Comparison of ENCODE assay signal across 20 cellular contexts in the genomic region with DNA sequence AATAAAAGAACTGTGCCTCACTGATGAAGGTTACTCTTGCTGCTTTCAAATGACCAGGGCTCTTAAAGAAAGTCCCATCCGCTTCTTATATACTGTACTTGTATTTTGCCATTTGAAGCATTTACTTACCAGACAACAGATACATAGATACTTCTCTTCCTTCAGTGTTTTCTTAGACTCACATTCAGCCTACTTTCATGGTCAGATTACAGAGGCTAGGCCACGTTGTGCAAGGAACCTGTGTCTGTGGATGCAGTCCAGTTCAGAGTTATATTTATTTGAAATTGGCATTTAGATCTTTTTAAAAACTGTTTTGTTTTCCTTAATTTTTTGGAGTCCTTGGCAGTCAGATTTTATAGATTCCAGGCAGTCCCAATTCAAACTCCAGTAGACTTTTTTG. TPM values are rescaled to one million over a fixed set of nuclear protein-coding genes. Genes with fewer than 3 reads are reported as not detected.
"Had no signal": no experiment of that assay in that cellular context is flagged by ENCODE, and none has a peak within 500 bp of the region (broad histone marks: within the 10 kb centered on the region; RNA-seq: fewer than 3 reads in every experiment).

No MANE protein-coding gene starts in this region.

- H3K27me3 ChIP-seq: heart right ventricle, SJSA1 had no signal

- H3K9me3 ChIP-seq: heart right ventricle, SJSA1 had no signal

- DNase-seq: activated CD4-positive, alpha-beta T cell treated with anti-CD3 and anti-CD28 coated beads, Interleukin-2, amount 50 U/mL, for 1 hour; activated CD4-positive, CD25-positive, alpha-beta regulatory T cell; activated gamma-delta T cell treated with Interleukin-2 at 50 U/mL for 16 hours; activated T-cell treated with anti-CD3 and anti-CD28 coated beads, Interleukin-2, amount 50 U/mL, for 1 hour; central memory CD4-positive, alpha-beta T cell; heart right ventricle; left colon; midbrain; stimulated activated CD4-positive, alpha-beta T cell treated with anti-CD3 and anti-CD28 coated beads, Interleukin-2, amount 100 ng/mL, for 48 hours; stimulated activated naive CD4-positive, alpha-beta T cell; substantia nigra; trophoblast cell had no signal

- H3K4me3 ChIP-seq: heart right ventricle, lung, SJSA1 had no signal

- H3K27me3 Mint-ChIP-seq: brain had no signal

- H3K9me3 Mint-ChIP-seq: brain had no signal

- H3K27ac ChIP-seq: epithelial cell of prostate, SJSA1 had no signal

- ATAC-seq: heart right ventricle, left colon had no signal

RNA-seq across cellular contexts. Expression of gene GPX2, which starts 22.1 kb away (rescaled TPM):
- total RNA-seq: dermis microvascular lymphatic vessel endothelial cell; frontal cortex; heart right ventricle; SJSA1; skeletal muscle tissue; T-helper 2 cell treated with Interferon-gamma antibody and Interleukin-4, amounts not matched to agents 100 ng/mL and 5 ng/mL, for 36 hours had no signal
- polyA plus RNA-seq: heart right ventricle had no signal

RNA-seq across cellular contexts. Expression of gene SPTB, which starts 40.8 kb away (rescaled TPM):
- total RNA-seq: T-helper 2 cell treated with Interferon-gamma antibody and Interleukin-4, amounts not matched to agents 100 ng/mL and 5 ng/mL, for 36 hours had no signal
